Comparison of ENCODE assay signal across 1 cellular context in the genomic region with DNA sequence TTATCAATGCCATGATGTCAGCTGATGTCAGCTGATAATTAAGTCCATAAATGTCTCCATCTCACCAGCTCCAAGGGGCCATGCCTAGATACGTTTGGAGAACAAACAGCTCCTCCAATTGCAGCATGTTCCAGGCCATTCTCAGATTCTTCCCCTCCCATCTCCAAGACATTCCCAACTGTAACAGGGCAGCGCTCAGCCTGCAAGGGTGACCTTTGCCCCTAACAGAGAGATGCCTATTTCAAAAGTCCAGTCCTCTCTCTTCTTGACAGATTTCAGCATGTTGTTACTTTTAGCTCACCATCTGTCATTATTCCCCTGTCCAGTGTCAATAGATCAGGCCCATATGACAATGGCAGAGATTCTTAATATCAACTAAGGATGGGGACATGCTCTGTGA.
TF ChIP-seq lines count a peak whose summit lies in the region.

No MANE protein-coding gene starts in this region.

TF ChIP-seq in HepG2, 621 proteins besides CTCF, POLR2A, EP300 and RAD21:
- TF ChIP-seq HNF4G (IDR thresholded peaks at IDR 0.05; ENCODE audit: borderline replicate concordance, low read depth, low read length) (0 out of 2 replicates have a peak, but pooled peaks have one; percentile 58), HNF4G (CRISPR knock-in tag; IDR thresholded peaks at IDR 0.05; ENCODE audit: borderline replicate concordance, low read depth) (no peak), ZNF136 (CRISPR knock-in tag; IDR thresholded peaks at IDR 0.05; ENCODE audit: low read depth) (no peak), NR2F6 (IDR thresholded peaks at IDR 0.05) (0 out of 2 replicates have a peak, but pooled peaks have one; percentile 23), NR2F6 (CRISPR knock-in tag; IDR thresholded peaks at IDR 0.05) (no peak), ZBTB3 (CRISPR knock-in tag; IDR thresholded peaks at IDR 0.05; ENCODE audit: borderline replicate concordance, low read depth) (no peak)
- TF ChIP-seq, protein P1, sequence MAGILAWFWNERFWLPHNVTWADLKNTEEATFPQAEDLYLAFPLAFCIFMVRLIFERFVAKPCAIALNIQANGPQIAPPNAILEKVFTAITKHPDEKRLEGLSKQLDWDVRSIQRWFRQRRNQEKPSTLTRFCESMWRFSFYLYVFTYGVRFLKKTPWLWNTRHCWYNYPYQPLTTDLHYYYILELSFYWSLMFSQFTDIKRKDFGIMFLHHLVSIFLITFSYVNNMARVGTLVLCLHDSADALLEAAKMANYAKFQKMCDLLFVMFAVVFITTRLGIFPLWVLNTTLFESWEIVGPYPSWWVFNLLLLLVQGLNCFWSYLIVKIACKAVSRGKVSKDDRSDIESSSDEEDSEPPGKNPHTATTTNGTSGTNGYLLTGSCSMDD (CRISPR knock-in tag; IDR thresholded peaks at IDR 0.05): no peak
